In the genomic region with DNA sequence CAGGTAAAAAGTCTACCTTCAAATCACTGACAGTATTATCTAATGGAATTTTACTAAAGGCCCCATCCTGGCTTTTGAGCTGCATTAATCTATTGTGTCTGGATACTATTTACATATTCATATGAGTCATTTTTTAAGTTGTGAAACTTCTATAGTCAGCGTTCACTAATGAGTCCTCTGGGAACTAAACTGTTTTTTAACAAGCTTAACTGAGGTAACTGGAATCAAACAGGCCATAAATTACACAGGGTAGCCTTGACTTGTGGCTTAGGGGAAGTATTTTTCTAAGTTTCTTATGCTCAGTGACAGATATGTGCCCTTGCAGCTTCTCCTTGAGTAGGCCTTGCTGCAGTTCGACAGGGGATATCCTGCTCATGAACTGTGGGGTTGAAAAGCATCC, we compare ENCODE assay signal across 15 cellular contexts.
"Had no signal": no experiment of that assay in that cellular context is flagged by ENCODE, and none has a peak within 500 bp of the region (broad histone marks: within the 10 kb centered on the region; RNA-seq: fewer than 3 reads in every experiment).

No MANE protein-coding gene starts in this region.

- H3K27me3 ChIP-seq: breast epithelium, sigmoid colon, upper lobe of left lung had no signal

- H3K4me1 ChIP-seq: breast epithelium, sigmoid colon, upper lobe of left lung had no signal

- ATAC-seq: left lobe of liver; naive thymus-derived CD8-positive, alpha-beta T cell had no signal

- H3K27ac ChIP-seq: breast epithelium, sigmoid colon, upper lobe of left lung had no signal

- H3K4me3 ChIP-seq: breast epithelium, lung, sigmoid colon, upper lobe of left lung had no signal

- H3K36me3 ChIP-seq: breast epithelium had no signal

- DNase-seq: activated CD4-positive, alpha-beta T cell treated with anti-CD3 and anti-CD28 coated beads for 1 hour; activated naive CD8-positive, alpha-beta T cell treated with anti-CD3 and anti-CD28 coated beads for 36 hours; activated T-cell treated with anti-CD3 and anti-CD28 coated beads, Interleukin-2, amount 50 U/mL, for 1 hour; cortex of kidney; foreskin melanocyte; kidney; naive thymus-derived CD8-positive, alpha-beta T cell; sigmoid colon; stimulated activated CD4-positive, alpha-beta T cell treated with anti-CD3 and anti-CD28 coated beads, Interleukin-2, amount 100 ng/mL, for 48 hours; stimulated activated naive CD4-positive, alpha-beta T cell; T-helper 9 cell; upper lobe of left lung had no signal
